In the genomic region with DNA sequence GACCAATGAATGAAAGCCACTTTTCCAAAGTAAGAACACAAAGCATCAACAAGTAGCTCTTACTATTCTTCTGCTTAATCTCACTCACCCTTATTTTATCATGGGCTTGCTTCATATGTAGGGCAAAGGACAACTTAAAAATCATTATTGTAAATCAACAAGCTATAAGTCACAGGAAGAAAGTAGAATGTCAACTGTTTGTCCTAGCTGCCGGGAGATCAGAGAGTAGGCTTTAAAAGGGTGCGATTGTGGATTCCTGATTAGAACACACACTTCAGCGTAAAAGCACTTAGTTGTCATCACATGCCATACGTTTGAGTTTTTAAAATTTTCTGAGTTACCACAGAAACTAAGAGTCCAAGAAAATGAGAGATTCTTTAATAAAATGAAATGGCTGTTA, we compare ENCODE assay signal across 1 cellular context.
TF ChIP-seq lines count a peak whose summit lies in the region.

No MANE protein-coding gene starts in this region.

TF ChIP-seq in HepG2, 621 proteins besides CTCF, POLR2A, EP300 and RAD21 (continued from another document and continues in another):
- TF ChIP-seq, protein P1, sequence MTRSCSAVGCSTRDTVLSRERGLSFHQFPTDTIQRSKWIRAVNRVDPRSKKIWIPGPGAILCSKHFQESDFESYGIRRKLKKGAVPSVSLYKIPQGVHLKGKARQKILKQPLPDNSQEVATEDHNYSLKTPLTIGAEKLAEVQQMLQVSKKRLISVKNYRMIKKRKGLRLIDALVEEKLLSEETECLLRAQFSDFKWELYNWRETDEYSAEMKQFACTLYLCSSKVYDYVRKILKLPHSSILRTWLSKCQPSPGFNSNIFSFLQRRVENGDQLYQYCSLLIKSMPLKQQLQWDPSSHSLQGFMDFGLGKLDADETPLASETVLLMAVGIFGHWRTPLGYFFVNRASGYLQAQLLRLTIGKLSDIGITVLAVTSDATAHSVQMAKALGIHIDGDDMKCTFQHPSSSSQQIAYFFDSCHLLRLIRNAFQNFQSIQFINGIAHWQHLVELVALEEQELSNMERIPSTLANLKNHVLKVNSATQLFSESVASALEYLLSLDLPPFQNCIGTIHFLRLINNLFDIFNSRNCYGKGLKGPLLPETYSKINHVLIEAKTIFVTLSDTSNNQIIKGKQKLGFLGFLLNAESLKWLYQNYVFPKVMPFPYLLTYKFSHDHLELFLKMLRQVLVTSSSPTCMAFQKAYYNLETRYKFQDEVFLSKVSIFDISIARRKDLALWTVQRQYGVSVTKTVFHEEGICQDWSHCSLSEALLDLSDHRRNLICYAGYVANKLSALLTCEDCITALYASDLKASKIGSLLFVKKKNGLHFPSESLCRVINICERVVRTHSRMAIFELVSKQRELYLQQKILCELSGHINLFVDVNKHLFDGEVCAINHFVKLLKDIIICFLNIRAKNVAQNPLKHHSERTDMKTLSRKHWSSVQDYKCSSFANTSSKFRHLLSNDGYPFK (CRISPR knock-in tag; IDR thresholded peaks at IDR 0.05; ENCODE audit: borderline replicate concordance) = no peak
- TF ChIP-seq MBD4 (IDR thresholded peaks at IDR 0.05; ENCODE audit: borderline replicate concordance, low read length) (no peak), ZNF772 (CRISPR knock-in tag; IDR thresholded peaks at IDR 0.05) (no peak; the same call in 1 of the 2 replicates), ZNF790 (CRISPR knock-in tag; IDR thresholded peaks at IDR 0.05; ENCODE audit: borderline replicate concordance) (no peak), RBAK (CRISPR knock-in tag; IDR thresholded peaks at IDR 0.05) (no peak), FIP1L1 (IDR thresholded peaks at IDR 0.05; ENCODE audit: borderline replicate concordance, insufficient read depth, low read depth, low read length) (no peak), SP2 (CRISPR knock-in tag; IDR thresholded peaks at IDR 0.05) (no peak), ZBTB8A (CRISPR knock-in tag; IDR thresholded peaks at IDR 0.05; ENCODE audit: borderline replicate concordance, low read depth) (no peak), EZH2 (conservative IDR thresholded peaks at IDR 0.05; ENCODE audit: low read depth, low read length) (no peak), ZNF614 (CRISPR knock-in tag; IDR thresholded peaks at IDR 0.05; ENCODE audit: borderline replicate concordance) (peak; percentile 75; the same call in 1 of the 2 replicates), KLF9 (CRISPR knock-in tag; IDR thresholded peaks at IDR 0.05; ENCODE audit: low read depth) (peak; percentile 77; the same call in 1 of the 2 replicates), ZNF263 (CRISPR knock-in tag; IDR thresholded peaks at IDR 0.05) (no peak; the same call in 1 of the 2 replicates), ZNF567 (CRISPR knock-in tag; IDR thresholded peaks at IDR 0.05; ENCODE audit: borderline replicate concordance) (no peak), ZKSCAN5 (CRISPR knock-in tag; IDR thresholded peaks at IDR 0.05) (no peak), ZNF605 (CRISPR knock-in tag; IDR thresholded peaks at IDR 0.05) (no peak), ZFP82 (CRISPR knock-in tag; IDR thresholded peaks at IDR 0.05; ENCODE audit: borderline replicate concordance) (no peak), ZNF501 (CRISPR knock-in tag; IDR thresholded peaks at IDR 0.05) (no peak), ARNTL (CRISPR knock-in tag; IDR thresholded peaks at IDR 0.05) (no peak), PCBP2 (optimal IDR thresholded peaks at IDR 0.05; ENCODE audit: low read depth, low read length, poor library complexity, severe bottlenecking) (no peak), ZNF451 (CRISPR knock-in tag; IDR thresholded peaks at IDR 0.05) (no peak), ZNF124 (CRISPR knock-in tag; IDR thresholded peaks at IDR 0.05) (0 out of 2 replicates have a peak, but pooled peaks have one; percentile 34), EHMT2 (IDR thresholded peaks at IDR 0.05; ENCODE audit: borderline replicate concordance, low read depth, low read length) (peak; percentile 44; the same call in 1 of the 2 replicates), ZNF34 (CRISPR knock-in tag; IDR thresholded peaks at IDR 0.05; ENCODE audit: borderline replicate concordance) (no peak), ZNF788 (CRISPR knock-in tag; IDR thresholded peaks at IDR 0.05; ENCODE audit: borderline replicate concordance) (no peak), MED13 (CRISPR knock-in tag; IDR thresholded peaks at IDR 0.05) (peak; percentile 83; the same call in 1 of the 2 replicates), ZIK1 (CRISPR knock-in tag; IDR thresholded peaks at IDR 0.05; ENCODE audit: borderline replicate concordance, low read depth) (no peak), HES4 (CRISPR knock-in tag; IDR thresholded peaks at IDR 0.05; ENCODE audit: borderline replicate concordance) (no peak), NFE2L2 (IDR thresholded peaks at IDR 0.05; ENCODE audit: low read length) (no peak), TMF1 (CRISPR knock-in tag; IDR thresholded peaks at IDR 0.05; ENCODE audit: low read depth) (no peak)
- TF ChIP-seq, protein P2, sequence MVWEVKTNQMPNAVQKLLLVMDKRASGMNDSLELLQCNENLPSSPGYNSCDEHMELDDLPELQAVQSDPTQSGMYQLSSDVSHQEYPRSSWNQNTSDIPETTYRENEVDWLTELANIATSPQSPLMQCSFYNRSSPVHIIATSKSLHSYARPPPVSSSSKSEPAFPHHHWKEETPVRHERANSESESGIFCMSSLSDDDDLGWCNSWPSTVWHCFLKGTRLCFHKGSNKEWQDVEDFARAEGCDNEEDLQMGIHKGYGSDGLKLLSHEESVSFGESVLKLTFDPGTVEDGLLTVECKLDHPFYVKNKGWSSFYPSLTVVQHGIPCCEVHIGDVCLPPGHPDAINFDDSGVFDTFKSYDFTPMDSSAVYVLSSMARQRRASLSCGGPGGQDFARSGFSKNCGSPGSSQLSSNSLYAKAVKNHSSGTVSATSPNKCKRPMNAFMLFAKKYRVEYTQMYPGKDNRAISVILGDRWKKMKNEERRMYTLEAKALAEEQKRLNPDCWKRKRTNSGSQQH (CRISPR knock-in tag; IDR thresholded peaks at IDR 0.05; ENCODE audit: low read depth) = 0 out of 2 replicates have a peak, but pooled peaks have one; percentile 37
- TF ChIP-seq, protein P3, sequence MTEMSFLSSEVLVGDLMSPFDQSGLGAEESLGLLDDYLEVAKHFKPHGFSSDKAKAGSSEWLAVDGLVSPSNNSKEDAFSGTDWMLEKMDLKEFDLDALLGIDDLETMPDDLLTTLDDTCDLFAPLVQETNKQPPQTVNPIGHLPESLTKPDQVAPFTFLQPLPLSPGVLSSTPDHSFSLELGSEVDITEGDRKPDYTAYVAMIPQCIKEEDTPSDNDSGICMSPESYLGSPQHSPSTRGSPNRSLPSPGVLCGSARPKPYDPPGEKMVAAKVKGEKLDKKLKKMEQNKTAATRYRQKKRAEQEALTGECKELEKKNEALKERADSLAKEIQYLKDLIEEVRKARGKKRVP (CRISPR knock-in tag; IDR thresholded peaks at IDR 0.05) = peak in 1 of 2 experiments; percentile 72; a peak in 2 of 4 replicates
- TF ChIP-seq, protein P4, sequence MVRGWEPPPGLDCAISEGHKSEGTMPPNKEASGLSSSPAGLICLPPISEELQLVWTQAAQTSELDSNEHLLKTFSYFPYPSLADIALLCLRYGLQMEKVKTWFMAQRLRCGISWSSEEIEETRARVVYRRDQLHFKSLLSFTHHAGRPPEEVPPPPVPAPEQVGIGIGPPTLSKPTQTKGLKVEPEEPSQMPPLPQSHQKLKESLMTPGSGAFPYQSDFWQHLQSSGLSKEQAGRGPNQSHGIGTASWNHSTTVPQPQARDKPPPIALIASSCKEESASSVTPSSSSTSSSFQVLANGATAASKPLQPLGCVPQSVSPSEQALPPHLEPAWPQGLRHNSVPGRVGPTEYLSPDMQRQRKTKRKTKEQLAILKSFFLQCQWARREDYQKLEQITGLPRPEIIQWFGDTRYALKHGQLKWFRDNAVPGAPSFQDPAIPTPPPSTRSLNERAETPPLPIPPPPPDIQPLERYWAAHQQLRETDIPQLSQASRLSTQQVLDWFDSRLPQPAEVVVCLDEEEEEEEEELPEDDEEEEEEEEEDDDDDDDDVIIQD (CRISPR knock-in tag; IDR thresholded peaks at IDR 0.05; ENCODE audit: low read depth) = peak; percentile 45; the same call in 1 of the 2 replicates
- TF ChIP-seq, protein P5, sequence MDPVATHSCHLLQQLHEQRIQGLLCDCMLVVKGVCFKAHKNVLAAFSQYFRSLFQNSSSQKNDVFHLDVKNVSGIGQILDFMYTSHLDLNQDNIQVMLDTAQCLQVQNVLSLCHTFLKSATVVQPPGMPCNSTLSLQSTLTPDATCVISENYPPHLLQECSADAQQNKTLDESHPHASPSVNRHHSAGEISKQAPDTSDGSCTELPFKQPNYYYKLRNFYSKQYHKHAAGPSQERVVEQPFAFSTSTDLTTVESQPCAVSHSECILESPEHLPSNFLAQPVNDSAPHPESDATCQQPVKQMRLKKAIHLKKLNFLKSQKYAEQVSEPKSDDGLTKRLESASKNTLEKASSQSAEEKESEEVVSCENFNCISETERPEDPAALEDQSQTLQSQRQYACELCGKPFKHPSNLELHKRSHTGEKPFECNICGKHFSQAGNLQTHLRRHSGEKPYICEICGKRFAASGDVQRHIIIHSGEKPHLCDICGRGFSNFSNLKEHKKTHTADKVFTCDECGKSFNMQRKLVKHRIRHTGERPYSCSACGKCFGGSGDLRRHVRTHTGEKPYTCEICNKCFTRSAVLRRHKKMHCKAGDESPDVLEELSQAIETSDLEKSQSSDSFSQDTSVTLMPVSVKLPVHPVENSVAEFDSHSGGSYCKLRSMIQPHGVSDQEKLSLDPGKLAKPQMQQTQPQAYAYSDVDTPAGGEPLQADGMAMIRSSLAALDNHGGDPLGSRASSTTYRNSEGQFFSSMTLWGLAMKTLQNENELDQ (CRISPR knock-in tag; IDR thresholded peaks at IDR 0.05; ENCODE audit: borderline replicate concordance) = no peak
- TF ChIP-seq, protein P6, sequence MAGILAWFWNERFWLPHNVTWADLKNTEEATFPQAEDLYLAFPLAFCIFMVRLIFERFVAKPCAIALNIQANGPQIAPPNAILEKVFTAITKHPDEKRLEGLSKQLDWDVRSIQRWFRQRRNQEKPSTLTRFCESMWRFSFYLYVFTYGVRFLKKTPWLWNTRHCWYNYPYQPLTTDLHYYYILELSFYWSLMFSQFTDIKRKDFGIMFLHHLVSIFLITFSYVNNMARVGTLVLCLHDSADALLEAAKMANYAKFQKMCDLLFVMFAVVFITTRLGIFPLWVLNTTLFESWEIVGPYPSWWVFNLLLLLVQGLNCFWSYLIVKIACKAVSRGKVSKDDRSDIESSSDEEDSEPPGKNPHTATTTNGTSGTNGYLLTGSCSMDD (CRISPR knock-in tag; IDR thresholded peaks at IDR 0.05) = no peak
- TF ChIP-seq, protein P7, sequence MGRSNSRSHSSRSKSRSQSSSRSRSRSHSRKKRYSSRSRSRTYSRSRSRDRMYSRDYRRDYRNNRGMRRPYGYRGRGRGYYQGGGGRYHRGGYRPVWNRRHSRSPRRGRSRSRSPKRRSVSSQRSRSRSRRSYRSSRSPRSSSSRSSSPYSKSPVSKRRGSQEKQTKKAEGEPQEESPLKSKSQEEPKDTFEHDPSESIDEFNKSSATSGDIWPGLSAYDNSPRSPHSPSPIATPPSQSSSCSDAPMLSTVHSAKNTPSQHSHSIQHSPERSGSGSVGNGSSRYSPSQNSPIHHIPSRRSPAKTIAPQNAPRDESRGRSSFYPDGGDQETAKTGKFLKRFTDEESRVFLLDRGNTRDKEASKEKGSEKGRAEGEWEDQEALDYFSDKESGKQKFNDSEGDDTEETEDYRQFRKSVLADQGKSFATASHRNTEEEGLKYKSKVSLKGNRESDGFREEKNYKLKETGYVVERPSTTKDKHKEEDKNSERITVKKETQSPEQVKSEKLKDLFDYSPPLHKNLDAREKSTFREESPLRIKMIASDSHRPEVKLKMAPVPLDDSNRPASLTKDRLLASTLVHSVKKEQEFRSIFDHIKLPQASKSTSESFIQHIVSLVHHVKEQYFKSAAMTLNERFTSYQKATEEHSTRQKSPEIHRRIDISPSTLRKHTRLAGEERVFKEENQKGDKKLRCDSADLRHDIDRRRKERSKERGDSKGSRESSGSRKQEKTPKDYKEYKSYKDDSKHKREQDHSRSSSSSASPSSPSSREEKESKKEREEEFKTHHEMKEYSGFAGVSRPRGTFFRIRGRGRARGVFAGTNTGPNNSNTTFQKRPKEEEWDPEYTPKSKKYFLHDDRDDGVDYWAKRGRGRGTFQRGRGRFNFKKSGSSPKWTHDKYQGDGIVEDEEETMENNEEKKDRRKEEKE (IDR thresholded peaks at IDR 0.05) = no peak
- TF ChIP-seq, protein P8, sequence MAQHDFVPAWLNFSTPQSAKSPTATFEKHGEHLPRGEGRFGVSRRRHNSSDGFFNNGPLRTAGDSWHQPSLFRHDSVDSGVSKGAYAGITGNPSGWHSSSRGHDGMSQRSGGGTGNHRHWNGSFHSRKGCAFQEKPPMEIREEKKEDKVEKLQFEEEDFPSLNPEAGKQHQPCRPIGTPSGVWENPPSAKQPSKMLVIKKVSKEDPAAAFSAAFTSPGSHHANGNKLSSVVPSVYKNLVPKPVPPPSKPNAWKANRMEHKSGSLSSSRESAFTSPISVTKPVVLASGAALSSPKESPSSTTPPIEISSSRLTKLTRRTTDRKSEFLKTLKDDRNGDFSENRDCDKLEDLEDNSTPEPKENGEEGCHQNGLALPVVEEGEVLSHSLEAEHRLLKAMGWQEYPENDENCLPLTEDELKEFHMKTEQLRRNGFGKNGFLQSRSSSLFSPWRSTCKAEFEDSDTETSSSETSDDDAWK (CRISPR knock-in tag; IDR thresholded peaks at IDR 0.05) = no peak
- TF ChIP-seq, protein P9, sequence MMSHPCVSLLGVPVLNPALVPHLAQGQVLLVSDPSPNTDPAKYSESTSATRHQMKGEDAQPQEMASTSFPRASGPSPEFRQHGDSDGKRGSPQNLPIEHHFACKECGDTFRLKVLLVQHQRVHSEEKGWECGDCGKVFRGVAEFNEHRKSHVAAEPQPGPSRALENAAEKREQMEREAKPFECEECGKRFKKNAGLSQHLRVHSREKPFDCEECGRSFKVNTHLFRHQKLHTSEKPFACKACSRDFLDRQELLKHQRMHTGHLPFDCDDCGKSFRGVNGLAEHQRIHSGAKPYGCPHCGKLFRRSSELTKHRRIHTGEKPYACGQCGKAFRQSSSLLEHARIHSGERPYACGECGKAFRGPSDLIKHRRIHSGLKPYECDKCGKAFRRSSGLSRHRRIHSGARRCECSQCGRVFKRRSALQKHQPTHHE (CRISPR knock-in tag; IDR thresholded peaks at IDR 0.05; ENCODE audit: borderline replicate concordance) = no peak
- TF ChIP-seq, protein P10, sequence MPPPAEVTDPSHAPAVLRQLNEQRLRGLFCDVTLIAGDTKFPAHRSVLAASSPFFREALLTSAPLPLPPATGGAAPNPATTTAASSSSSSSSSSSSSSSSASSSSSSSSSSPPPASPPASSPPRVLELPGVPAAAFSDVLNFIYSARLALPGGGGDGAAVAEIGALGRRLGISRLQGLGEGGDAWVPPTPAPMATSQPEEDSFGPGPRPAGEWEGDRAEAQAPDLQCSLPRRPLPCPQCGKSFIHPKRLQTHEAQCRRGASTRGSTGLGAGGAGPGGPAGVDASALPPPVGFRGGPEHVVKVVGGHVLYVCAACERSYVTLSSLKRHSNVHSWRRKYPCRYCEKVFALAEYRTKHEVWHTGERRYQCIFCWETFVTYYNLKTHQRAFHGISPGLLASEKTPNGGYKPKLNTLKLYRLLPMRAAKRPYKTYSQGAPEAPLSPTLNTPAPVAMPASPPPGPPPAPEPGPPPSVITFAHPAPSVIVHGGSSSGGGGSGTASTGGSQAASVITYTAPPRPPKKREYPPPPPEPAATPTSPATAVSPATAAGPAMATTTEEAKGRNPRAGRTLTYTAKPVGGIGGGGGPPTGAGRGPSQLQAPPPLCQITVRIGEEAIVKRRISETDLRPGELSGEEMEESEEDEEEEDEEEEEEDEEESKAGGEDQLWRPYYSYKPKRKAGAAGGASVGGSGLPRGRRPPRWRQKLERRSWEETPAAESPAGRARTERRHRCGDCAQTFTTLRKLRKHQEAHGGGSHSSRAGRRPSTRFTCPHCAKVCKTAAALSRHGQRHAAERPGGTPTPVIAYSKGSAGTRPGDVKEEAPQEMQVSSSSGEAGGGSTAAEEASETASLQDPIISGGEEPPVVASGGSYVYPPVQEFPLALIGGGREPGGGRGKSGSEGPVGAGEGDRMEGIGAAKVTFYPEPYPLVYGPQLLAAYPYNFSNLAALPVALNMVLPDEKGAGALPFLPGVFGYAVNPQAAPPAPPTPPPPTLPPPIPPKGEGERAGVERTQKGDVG (CRISPR knock-in tag; IDR thresholded peaks at IDR 0.05; ENCODE audit: borderline replicate concordance) = no peak
